26 cellular contexts compared by ENCODE assay signal in genomic region chr2:171566099-171566498, GRCh38.
"Had no signal": no experiment of that assay in that cellular context is flagged by ENCODE, and none has a peak within 500 bp of the region (broad histone marks: within the 10 kb centered on the region; RNA-seq: fewer than 3 reads in every experiment).

No MANE protein-coding gene starts in this region.

- H3K4me1 ChIP-seq: left ventricle myocardium inferior, neural progenitor cell, parathyroid adenoma, psoas muscle, right atrium auricular region, spleen, tibial nerve, uterus had no signal

- H3K9me3 ChIP-seq: left ventricle myocardium inferior, neutrophil, psoas muscle, right atrium auricular region, tibial nerve, uterus had no signal

- H2AFZ ChIP-seq: neural progenitor cell, parathyroid adenoma had no signal

- H3K4me3 ChIP-seq: left ventricle myocardium inferior, lung, neural progenitor cell, psoas muscle, right atrium auricular region, spleen, tibial nerve, uterus had no signal

- H3K4me1 Mint-ChIP-seq: mesothelial cell of epicardium; natural killer cell; nephron progenitor cell; neural progenitor cell; stimulated activated effector memory CD8-positive, alpha-beta T cell treated with anti-CD3 and anti-CD28 coated beads, Interleukin-12 subunit alpha, Interleukin-12 subunit beta, amount 100 ng/mL, for 72 hours had no signal

- H3K27ac Mint-ChIP-seq: mesothelial cell of epicardium; naive B cell; natural killer cell; nephron progenitor cell; neural progenitor cell; stimulated activated effector memory CD8-positive, alpha-beta T cell treated with anti-CD3 and anti-CD28 coated beads, Interleukin-12 subunit alpha, Interleukin-12 subunit beta, amount 100 ng/mL, for 72 hours; stimulated activated naive CD8-positive, alpha-beta T cell treated with anti-CD3 and anti-CD28 coated beads, Interleukin-15, Interleukin-2, amounts not matched to agents 100 ng/mL and 50 ng/mL, for 24 hours; type B pancreatic cell had no signal

- DNase-seq: hippocampal formation; kidney glomerular epithelial cell; left colon; left ventricle myocardium inferior; mesendoderm; naive B cell; natural killer cell; nephron progenitor cell; occipital lobe; psoas muscle; small intestine; spleen; stimulated activated CD4-positive, alpha-beta T cell treated with anti-CD3 and anti-CD28 coated beads, Interleukin-4, amount 100 ng/mL, for 24 hours; stimulated activated naive CD4-positive, alpha-beta T cell; substantia nigra; uterus had no signal

- H3K27me3 ChIP-seq: neural progenitor cell, neutrophil, right atrium auricular region, spleen, tibial nerve, uterus had no signal

- H3K9ac ChIP-seq: neural progenitor cell, parathyroid adenoma had no signal

- H3K79me2 ChIP-seq: parathyroid adenoma had no signal

- H3K4me3 Mint-ChIP-seq: mesothelial cell of epicardium; naive B cell; natural killer cell; nephron progenitor cell; neural progenitor cell; stimulated activated effector memory CD8-positive, alpha-beta T cell treated with anti-CD3 and anti-CD28 coated beads, Interleukin-12 subunit alpha, Interleukin-12 subunit beta, amount 100 ng/mL, for 72 hours; stimulated activated naive CD8-positive, alpha-beta T cell treated with anti-CD3 and anti-CD28 coated beads, Interleukin-15, Interleukin-2, amounts not matched to agents 100 ng/mL and 50 ng/mL, for 24 hours; type B pancreatic cell had no signal

- H3K9me3 Mint-ChIP-seq: mesothelial cell of epicardium; naive B cell; natural killer cell; nephron progenitor cell; neural progenitor cell; stimulated activated effector memory CD8-positive, alpha-beta T cell treated with anti-CD3 and anti-CD28 coated beads, Interleukin-12 subunit alpha, Interleukin-12 subunit beta, amount 100 ng/mL, for 72 hours; stimulated activated naive CD8-positive, alpha-beta T cell treated with anti-CD3 and anti-CD28 coated beads, Interleukin-15, Interleukin-2, amounts not matched to agents 100 ng/mL and 50 ng/mL, for 24 hours; type B pancreatic cell had no signal

- H3K36me3 Mint-ChIP-seq: mesothelial cell of epicardium; naive B cell; natural killer cell; neural progenitor cell; stimulated activated effector memory CD8-positive, alpha-beta T cell treated with anti-CD3 and anti-CD28 coated beads, Interleukin-12 subunit alpha, Interleukin-12 subunit beta, amount 100 ng/mL, for 72 hours; type B pancreatic cell had no signal

- H3K27ac ChIP-seq: left ventricle myocardium inferior, neural progenitor cell, neutrophil, parathyroid adenoma, psoas muscle, right atrium auricular region, spleen, tibial nerve, uterus had no signal

- H3K4me2 ChIP-seq: neural progenitor cell had no signal

- H3K36me3 ChIP-seq: left ventricle myocardium inferior, neural progenitor cell, neutrophil, right atrium auricular region, spleen, tibial nerve, uterus had no signal
